1 cellular context compared by ENCODE assay signal in the genomic region with DNA sequence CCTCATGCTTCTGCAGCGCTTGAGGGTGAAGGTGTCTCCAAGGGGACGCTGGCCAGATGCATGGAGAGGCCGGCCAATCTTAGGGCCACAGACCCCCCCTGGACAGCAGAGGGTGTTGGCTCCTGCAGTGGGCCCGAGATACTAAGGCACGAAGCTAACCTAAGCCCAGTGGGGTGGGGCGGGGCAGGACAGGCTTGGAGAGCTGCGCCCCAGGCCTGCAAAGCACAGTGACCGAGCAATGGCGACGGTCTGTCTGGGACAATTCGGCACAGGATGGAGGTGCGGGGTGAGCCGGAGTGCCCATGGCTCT.
TF ChIP-seq lines count a peak whose summit lies in the region.

No MANE protein-coding gene starts in this region.

TF ChIP-seq in K562, 482 proteins besides CTCF, POLR2A, EP300 and RAD21:
- peak; percentile 9; the same call in 1 of the 2 replicates for TF ChIP-seq ZNF124 (CRISPR knock-in tag; IDR thresholded peaks at IDR 0.05)
- TF ChIP-seq ZNF23 (CRISPR knock-in tag; IDR thresholded peaks at IDR 0.05): no peak
- no peak for TF ChIP-seq ZNF764 (CRISPR knock-in tag; IDR thresholded peaks at IDR 0.05; ENCODE audit: low read depth)
TF ChIP-seq in K562: peak in this region for 1.
